Comparison of ENCODE assay signal across 17 cellular contexts in genomic region chr7:84159435-84159834, GRCh38.
"Had no signal": no experiment of that assay in that cellular context is flagged by ENCODE, and none has a peak within 500 bp of the region (broad histone marks: within the 10 kb centered on the region; RNA-seq: fewer than 3 reads in every experiment).

No MANE protein-coding gene starts in this region.

- H3K27me3 ChIP-seq: foreskin keratinocyte, heart left ventricle, ovary, thyroid gland had no signal

- H3K9me3 ChIP-seq: heart left ventricle, mucosa of descending colon, ovary, thyroid gland had no signal

- H3K27ac ChIP-seq: coronary artery, foreskin keratinocyte, heart left ventricle, ovary, thyroid gland had no signal

- H3K4me1 ChIP-seq: foreskin keratinocyte, heart left ventricle, thyroid gland had no signal

- DNase-seq: effector CD4-positive, alpha-beta T cell; endodermal cell; erythroblast; foreskin keratinocyte; heart left ventricle; hippocampal formation; mammary epithelial cell; mucosa of descending colon; naive thymus-derived CD8-positive, alpha-beta T cell; ovary; right cardiac atrium; small intestine; stimulated activated CD4-positive, alpha-beta T cell treated with anti-CD3 and anti-CD28 coated beads, Interleukin-12 subunit alpha, Interleukin-12 subunit beta, amount 100 ng/mL, for 4 hours; stimulated activated naive CD4-positive, alpha-beta T cell treated with Interleukin-2 at 50 U/mL for 16 hours; thyroid gland had no signal

- H3K36me3 ChIP-seq: heart left ventricle, ovary, thyroid gland had no signal

- ATAC-seq: foreskin keratinocyte; heart left ventricle; left lobe of liver; mucosa of descending colon; naive thymus-derived CD8-positive, alpha-beta T cell; right cardiac atrium had no signal

- H3K4me3 ChIP-seq: coronary artery, heart left ventricle, mucosa of descending colon, ovary, thyroid gland had no signal
